ENCODE assay signal across 8 cellular contexts in genomic region chr17:64777413-64778101, GRCh38.
DNase-seq lines count a peak whose midpoint lies in the region; ATAC-seq and TF ChIP-seq lines count a peak whose summit lies in the region.

No MANE protein-coding gene starts in this region.

- TF ChIP-seq CTCF in GM10266 (IDR thresholded peaks at IDR 0.05; ENCODE audit: control insufficient read depth, insufficient read depth, low read depth, missing control alignments) (no peak), body of pancreas (IDR thresholded peaks at IDR 0.05) (no peak), transverse colon (IDR thresholded peaks at IDR 0.05) (no peak)

- DNase-seq in GM10266 (ENCODE audit: extremely low spot score) (peak; percentile 39), NCI-H2029 (lab: John Stamatoyannopoulos, UW) (peak; percentile 46), body of pancreas (peak; percentile 46 to 68 (median 58)), medulla oblongata (ENCODE audit: extremely low spot score) (peak; percentile 63), transverse colon (peak; percentile 54), cortex of kidney (lab: John Stamatoyannopoulos, UW) (no peak)
- DNase-seq in stimulated activated CD4-positive, alpha-beta T cell treated with anti-CD3 and anti-CD28 coated beads, Interleukin-1b, Interleukin-23, amount 100 ng/mL, for 48 hours, result no peak

- in situ Hi-C loops in transverse colon (cut with MboI; ENCODE audit: low pct_ligation_motif_present in 1 of 4, low pct_unique_long_range_greater_than_20kb in 1 of 4, low sequenced_read_pairs in 3 of 4), result no loop called here

- H3K9me3 ChIP-seq in body of pancreas (no peaks in the 10 kb centered on the region), transverse colon (no peaks in the 10 kb centered on the region)

- H3K36me3 ChIP-seq in body of pancreas (replicated peaks in 1 of 2; ENCODE audit: insufficient read depth in 1 of 2, low read depth in 2 of 2), result no peaks in the 10 kb centered on the region
- no peaks in the 10 kb centered on the region for H3K36me3 ChIP-seq in transverse colon

- no peak for TF ChIP-seq EP300 in transverse colon (IDR thresholded peaks at IDR 0.05; ENCODE audit: low read depth)

- peak in 1 of 3 donors; percentile 10 for TF ChIP-seq POLR2A in body of pancreas (IDR thresholded peaks at IDR 0.05)
- TF ChIP-seq POLR2A in transverse colon (IDR thresholded peaks at IDR 0.05), result no peak

- H3K27me3 ChIP-seq in body of pancreas (peaks cover 0 to 10% of the 10 kb centered on the region in 2 donors), transverse colon (peaks cover 44% of the 10 kb centered on the region)

- intact Hi-C loops in body of pancreas (cut with DNase I), result no loop called here
- intact Hi-C loops in transverse colon (cut with DNase I; ENCODE audit: low total_unique reads), result no loop called here

- H3K4me3 ChIP-seq in body of pancreas (no peak overlapping the region), transverse colon (peak overlapping the region in 3 of 4 donors; percentile 8 to 45 (median 23))

- H3K4me1 ChIP-seq in body of pancreas, result peaks cover 63% of the 10 kb centered on the region
- peaks cover 40 to 73% (median 59%) of the 10 kb centered on the region in 4 donors for H3K4me1 ChIP-seq in transverse colon

- 5 to 20% methylated on average over 13 to 17 of the region's 17 CpGs for WGBS in body of pancreas, 2 donors
- 14 to 20% methylated on average over 6 to 17 of the region's 17 CpGs for WGBS in transverse colon (ENCODE audit: low coverage in 1 of 2), 2 donors

- H3K27ac ChIP-seq in body of pancreas, result peak overlapping the region in 2 of 4 donors; percentile 30 to 63
- H3K27ac ChIP-seq in transverse colon, result peak overlapping the region; percentile 48 to 54 (median 52)

- ATAC-seq in body of pancreas, result peak; percentile 22
- ATAC-seq in HG02970 (IDR thresholded peaks at IDR 0.05; ENCODE audit: low FRiP score, unreplicated experiment), result no peak

Comparison
In these comparisons a context has a peak if more than half of its experiments do, and no peak if none do; other contexts are left out.
1. DNase-seq: peak in GM10266 (single experiment), NCI-H2029 (single experiment), body of pancreas (4 of 4), medulla oblongata (single experiment) and transverse colon (single experiment); none in stimulated activated CD4-positive, alpha-beta T cell treated with anti-CD3 and anti-CD28 coated beads, Interleukin-1b, Interleukin-23, amount 100 ng/mL, for 48 hours (single experiment) and cortex of kidney (single experiment).
2. H3K4me3 ChIP-seq: peak in transverse colon (3 of 4); none in body of pancreas (0 of 2).